8 cellular contexts compared by ENCODE assay signal in the genomic region with DNA sequence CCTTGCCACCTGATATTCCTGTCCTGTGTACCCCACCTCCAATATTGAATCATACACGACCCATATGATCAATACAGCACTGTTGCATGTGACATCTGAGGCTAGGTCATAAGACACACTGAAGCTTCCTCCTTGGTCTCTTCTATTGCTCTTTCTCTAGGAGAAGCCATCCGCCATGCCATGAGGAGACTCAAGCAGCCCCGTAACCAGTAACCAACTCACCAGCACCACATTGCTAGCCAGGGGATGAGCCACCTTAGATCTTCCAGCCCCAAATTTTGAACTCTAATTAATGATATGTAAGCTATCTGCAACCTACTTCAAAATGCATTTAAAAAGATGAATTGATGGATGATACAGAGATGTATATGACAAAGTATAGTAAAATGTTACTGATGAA. TPM values are rescaled to one million over a fixed set of nuclear protein-coding genes. Genes with fewer than 3 reads are reported as not detected.
A peak's percentile ranks its signal among the peaks of the same experiment; 100 is the strongest.
DNase-seq lines count a peak whose midpoint lies in the region; ATAC-seq, FAIRE-seq and TF ChIP-seq lines count a peak whose summit lies in the region.

No MANE protein-coding gene starts in this region.

- H3K27me3 Mint-ChIP-seq in endothelial cell (ENCODE audit: unreplicated experiment): peaks cover 23% of the 10 kb centered on the region

- ATAC-seq in RWPE2 (ENCODE audit: low read depth) (no peak), GM18502 (IDR thresholded peaks at IDR 0.05; ENCODE audit: poor library complexity, unreplicated experiment) (no peak), GM18867 (IDR thresholded peaks at IDR 0.05; ENCODE audit: unreplicated experiment) (no peak)

- H2BK12ac ChIP-seq in trophoblast cell (ENCODE audit: low read length): no peak overlapping the region

- H3K4me3 ChIP-seq in RWPE2 (ENCODE audit: severe bottlenecking) (peak overlapping the region; percentile 51), trophoblast cell (ENCODE audit: low read depth, low read length) (no peak overlapping the region)

- H3K4ac ChIP-seq in trophoblast cell (ENCODE audit: low read depth, low read length): no peak overlapping the region

- peaks cover 14% of the 10 kb centered on the region for H3K9me3 Mint-ChIP-seq in endothelial cell (ENCODE audit: unreplicated experiment)

- H2AFZ ChIP-seq in trophoblast cell (ENCODE audit: insufficient read depth, low read length, poor library complexity): no peak overlapping the region

- peaks cover 4% of the 10 kb centered on the region for H3K4me1 Mint-ChIP-seq in endothelial cell (ENCODE audit: unreplicated experiment)

- no peak overlapping the region for H4K12ac ChIP-seq in trophoblast cell (ENCODE audit: low read depth, low read length)

- peaks cover 6% of the 10 kb centered on the region for H3K79me2 ChIP-seq in trophoblast cell (ENCODE audit: control insufficient read depth, insufficient read depth, low read length, poor library complexity)

- no peaks in the 10 kb centered on the region for H3K27me3 ChIP-seq in RWPE2 (ENCODE audit: insufficient read depth, poor library complexity, severe bottlenecking)
- no peaks in the 10 kb centered on the region for H3K27me3 ChIP-seq in trophoblast cell (ENCODE audit: insufficient read depth, low read length)

- H3K36me3 ChIP-seq in RWPE2 (ENCODE audit: low read depth) (no peaks in the 10 kb centered on the region), trophoblast cell (ENCODE audit: control insufficient read depth in 1 of 2, insufficient read depth in 2 of 2, low read length in 2 of 2) (no peaks in the 10 kb centered on the region)

- H4K91ac ChIP-seq in trophoblast cell (ENCODE audit: low read depth, low read length): no peak overlapping the region

- no peaks in the 10 kb centered on the region for H3K9me3 ChIP-seq in RWPE2 (ENCODE audit: severe bottlenecking)
- H3K9me3 ChIP-seq in trophoblast cell (ENCODE audit: insufficient read depth, low read depth, low read length): peaks cover 10% of the 10 kb centered on the region

- peak; percentile 48 for FAIRE-seq in GM19239 (lab: Jason Lieb, UNC)

- H2BK5ac ChIP-seq in trophoblast cell (ENCODE audit: low read depth, low read length, poor library complexity): no peak overlapping the region

- H3K27ac ChIP-seq in RWPE2 (ENCODE audit: poor library complexity, severe bottlenecking) (peak overlapping the region; percentile 73), trophoblast cell (ENCODE audit: low read depth, low read length) (no peak overlapping the region)

- peak overlapping the region; percentile 9 for H3K9ac ChIP-seq in trophoblast cell (ENCODE audit: low read length)

- peak overlapping the region; percentile 90 for H3K27ac Mint-ChIP-seq in endothelial cell (ENCODE audit: unreplicated experiment)

- TF ChIP-seq CTCF in RWPE2 (IDR thresholded peaks at IDR 0.05; ENCODE audit: poor library complexity, severe bottlenecking) (no peak), endothelial cell (IDR thresholded peaks at IDR 0.05; ENCODE audit: unreplicated experiment) (no peak)

- H3K79me1 ChIP-seq in trophoblast cell (ENCODE audit: low read length): peaks cover 8% of the 10 kb centered on the region

- no CpG with 5 or more reads among the region's 3 CpGs for WGBS in trophoblast cell (ENCODE audit: extremely low coverage, insufficient coverage, insufficient read length)

- H3K18ac ChIP-seq in trophoblast cell (ENCODE audit: low read length): no peak overlapping the region

- H2BK120ac ChIP-seq in trophoblast cell (ENCODE audit: insufficient read depth, low read length, poor library complexity): no peak overlapping the region

- no peak overlapping the region for H2AK5ac ChIP-seq in trophoblast cell (ENCODE audit: low read length)

- H3K4me2 ChIP-seq in trophoblast cell (ENCODE audit: low read length): no peak overlapping the region

- H4K8ac ChIP-seq in trophoblast cell (ENCODE audit: low read depth, low read length): no peak overlapping the region

- DNase-seq in GM19239 (ENCODE audit: insufficient read length, low spot score): no peak
- no peak for DNase-seq in RWPE2 (ENCODE audit: low spot score)
- no peak for DNase-seq in endothelial cell (ENCODE audit: low spot score)
- DNase-seq in trophoblast cell: no peak
- DNase-seq in NCI-H526 (lab: John Stamatoyannopoulos, UW): no peak
- no peak for DNase-seq in stimulated activated CD4-positive, alpha-beta T cell treated with anti-CD3 and anti-CD28 coated beads, Interleukin-15, amount 100 ng/mL, for 24 hours

- H3K23ac ChIP-seq in trophoblast cell (ENCODE audit: low read length): no peak overlapping the region

- H3K14ac ChIP-seq in trophoblast cell (ENCODE audit: low read length): no peak overlapping the region

- H3K4me1 ChIP-seq in RWPE2 (ENCODE audit: insufficient read depth, poor library complexity, severe bottlenecking) (no peaks in the 10 kb centered on the region), trophoblast cell (ENCODE audit: control insufficient read depth in 1 of 2, insufficient read depth in 2 of 2, low read length in 2 of 2) (peaks cover 4% of the 10 kb centered on the region in 2 experiments)

- peak overlapping the region; percentile 91 for H3K4me3 Mint-ChIP-seq in endothelial cell (ENCODE audit: unreplicated experiment)

- peaks cover 32% of the 10 kb centered on the region for H3K36me3 Mint-ChIP-seq in endothelial cell (ENCODE audit: low read depth, unreplicated experiment)

RNA-seq across cellular contexts. Expression of gene ZNF557, which starts 28.6 kb away (rescaled TPM):
- 10.3 TPM for total RNA-seq in endothelial cell (ENCODE audit: unreplicated experiment)
- 5.7 TPM in 2 replicates for polyA plus RNA-seq in trophoblast cell (2013)

RNA-seq across cellular contexts. Expression of gene MBD3L3, which starts 39.6 kb away (rescaled TPM):
- total RNA-seq in endothelial cell (ENCODE audit: unreplicated experiment): not detected
- polyA plus RNA-seq in trophoblast cell (2013): not detected in 2 replicates

RNA-seq across cellular contexts. Expression of gene MBD3L2, which starts 49.0 kb away (rescaled TPM):
- not detected for total RNA-seq in endothelial cell (ENCODE audit: unreplicated experiment)
- not detected in 2 replicates for polyA plus RNA-seq in trophoblast cell (2013)

RNA-seq across cellular contexts. Expression of gene MBD3L4, which starts 58.1 kb away (rescaled TPM):
- total RNA-seq in endothelial cell (ENCODE audit: unreplicated experiment): not detected
- polyA plus RNA-seq in trophoblast cell (2013): not detected in 2 replicates
